ENCODE assay signal across 19 cellular contexts in the genomic region with DNA sequence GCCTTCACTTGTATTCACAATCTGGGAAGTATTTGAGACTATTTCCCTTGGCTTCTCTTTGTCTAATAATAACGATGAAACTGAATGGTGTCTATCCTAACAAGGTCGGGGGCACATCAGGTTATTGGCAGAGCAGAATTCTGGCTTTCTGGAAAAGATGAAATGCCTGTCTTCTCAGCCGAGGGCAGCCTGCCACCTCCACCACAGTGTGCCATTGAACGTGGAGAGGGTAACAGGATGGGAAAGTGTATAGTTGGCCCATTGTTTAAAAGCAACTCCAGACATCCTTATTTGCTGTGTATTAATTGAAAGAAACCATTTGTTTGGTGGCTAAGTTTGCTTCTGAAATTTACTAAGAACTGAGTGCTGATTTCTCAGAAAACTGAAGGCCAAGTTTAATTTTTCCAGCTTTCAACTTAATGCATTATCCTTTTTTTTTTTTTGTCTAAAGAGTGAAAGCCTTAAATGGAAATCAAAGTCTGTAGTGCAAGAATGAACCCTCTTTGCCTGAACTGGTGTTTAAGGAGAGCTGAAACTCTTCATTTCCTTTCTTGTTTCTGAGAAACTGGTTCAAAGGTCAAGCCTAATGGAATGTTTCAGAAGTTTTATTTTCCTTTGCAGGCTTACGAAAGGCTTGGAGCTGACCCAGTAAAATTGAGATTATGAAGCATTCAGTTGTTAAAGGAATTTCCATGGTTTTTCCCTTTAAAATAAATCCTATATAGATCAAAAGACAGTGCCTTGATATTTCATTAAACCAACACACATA.
A peak's percentile ranks its signal among the peaks of the same experiment; 100 is the strongest.
DNase-seq lines count a peak whose midpoint lies in the region; ATAC-seq, FAIRE-seq and TF ChIP-seq lines count a peak whose summit lies in the region.
"Had no signal": no experiment of that assay in that cellular context is flagged by ENCODE, and none has a peak within 500 bp of the region (broad histone marks: within the 10 kb centered on the region; RNA-seq: fewer than 3 reads in every experiment).

No MANE protein-coding gene starts in this region.

- H3K9me3 Mint-ChIP-seq in CD14-positive monocyte, result peaks cover 0 to 2% (median 0%) of the 10 kb centered on the region in 7 donors
- no peaks in the 10 kb centered on the region for H3K9me3 Mint-ChIP-seq in activated naive CD8-positive, alpha-beta T cell treated with anti-CD3 and anti-CD28 coated beads, Interleukin-2, amount 50 U/mL, for 24 hours
- H3K9me3 Mint-ChIP-seq: CD4-positive, alpha-beta T cell; H9 had no signal

- intact Hi-C loops in CD14-positive monocyte (cut with micrococcal nuclease), result no loop called here
- intact Hi-C loops in kidney (cut with DNase I), result no loop called here

- peak overlapping the region in 4 of 7 donors; percentile 12 to 57 (median 45) for H3K27ac Mint-ChIP-seq in CD14-positive monocyte
- no peak overlapping the region for H3K27ac Mint-ChIP-seq in activated naive CD8-positive, alpha-beta T cell treated with anti-CD3 and anti-CD28 coated beads, Interleukin-2, amount 50 U/mL, for 24 hours
- H3K27ac Mint-ChIP-seq: CD4-positive, alpha-beta T cell; H9 had no signal

- peaks cover 32% of the 10 kb centered on the region for H3K4me1 Mint-ChIP-seq in CD14-positive monocyte
- H3K4me1 Mint-ChIP-seq in activated naive CD8-positive, alpha-beta T cell treated with anti-CD3 and anti-CD28 coated beads, Interleukin-2, amount 50 U/mL, for 24 hours, result no peaks in the 10 kb centered on the region

- peak overlapping the region in 1 of 2 donors; percentile 3 for H3K4me3 ChIP-seq in kidney (ENCODE audit: low read length in 2 of 2)
- H3K4me3 ChIP-seq: heart right ventricle had no signal

- FAIRE-seq in kidney (lab: Jason Lieb, UNC), result peak; percentile 89

- H3K27ac ChIP-seq in caudate nucleus (ENCODE audit: low read depth, low read length), result peak overlapping the region; percentile 22
- peak overlapping the region; percentile 78 to 83 for H3K27ac ChIP-seq in kidney (ENCODE audit: low read depth in 2 of 2, low read length in 2 of 2)
- H3K27ac ChIP-seq: brain microvascular endothelial cell, KMS-11 had no signal

- H3K4me1 ChIP-seq in kidney (ENCODE audit: control insufficient read depth in 1 of 2, insufficient read depth in 1 of 2, low read depth in 1 of 2, low read length in 2 of 2), result peaks cover 3 to 9% of the 10 kb centered on the region in 2 donors

- TF ChIP-seq CTCF in CD14-positive monocyte (IDR thresholded peaks at IDR 0.05), result no peak
- TF ChIP-seq CTCF in kidney (IDR thresholded peaks at IDR 0.05; ENCODE audit: borderline replicate concordance, extremely low read depth, insufficient read depth), result no peak

- no peaks in the 10 kb centered on the region for H3K36me3 Mint-ChIP-seq in CD14-positive monocyte
- H3K36me3 Mint-ChIP-seq in activated naive CD8-positive, alpha-beta T cell treated with anti-CD3 and anti-CD28 coated beads, Interleukin-2, amount 50 U/mL, for 24 hours (ENCODE audit: low read depth), result no peaks in the 10 kb centered on the region

- DNase-seq in CD14-positive monocyte (ENCODE audit: low spot score) (no peak), caudate nucleus (lab: John Stamatoyannopoulos, UW) (peak in 25 of 61 donors; percentile 7 to 64 (median 26)), kidney (no peak), putamen (ENCODE audit: low spot score) (peak; percentile 63), NCI-H2196 treated with DMSO at 0.1 percent for 48 hours (lab: John Stamatoyannopoulos, UW; ENCODE audit: unreplicated experiment) (no peak), COLO829 (ENCODE audit: low spot score) (no peak), NCI-H748 (lab: John Stamatoyannopoulos, UW; ENCODE audit: unreplicated experiment) (no peak)
- DNase-seq in activated naive CD8-positive, alpha-beta T cell treated with anti-CD3 and anti-CD28 coated beads, Interleukin-2, amount 50 U/mL, for 24 hours, result no peak
- DNase-seq: activated CD4-positive, alpha-beta T cell treated with anti-CD3 and anti-CD28 coated beads, Interleukin-2, amount 50 U/mL, for 1 hour; activated naive CD4-positive, alpha-beta T cell treated with Interleukin-2 at 50 U/mL for 16 hours; brain microvascular endothelial cell; CD4-positive, alpha-beta T cell; effector CD4-positive, alpha-beta T cell; H9; heart right ventricle; NCI-H2171; stimulated activated CD4-positive, alpha-beta T cell treated with anti-CD3 and anti-CD28 coated beads, Interleukin-15, amount 100 ng/mL, for 24 hours; stimulated activated naive CD4-positive, alpha-beta T cell treated with Interleukin-2 at 50 U/mL for 16 hours had no signal

- no peak for ATAC-seq in activated naive CD8-positive, alpha-beta T cell treated with anti-CD3 and anti-CD28 coated beads, Interleukin-2, amount 50 U/mL, for 24 hours

- peaks cover 0 to 3% (median 0%) of the 10 kb centered on the region in 3 donors for H3K27me3 Mint-ChIP-seq in CD14-positive monocyte (ENCODE audit: low read depth in 3 of 3)
- H3K27me3 Mint-ChIP-seq in activated naive CD8-positive, alpha-beta T cell treated with anti-CD3 and anti-CD28 coated beads, Interleukin-2, amount 50 U/mL, for 24 hours, result no peaks in the 10 kb centered on the region
- H3K27me3 Mint-ChIP-seq: CD4-positive, alpha-beta T cell had no signal

- no peak overlapping the region for H3K4me3 Mint-ChIP-seq in CD14-positive monocyte
- no peak overlapping the region for H3K4me3 Mint-ChIP-seq in activated naive CD8-positive, alpha-beta T cell treated with anti-CD3 and anti-CD28 coated beads, Interleukin-2, amount 50 U/mL, for 24 hours
- H3K4me3 Mint-ChIP-seq: CD4-positive, alpha-beta T cell; H9 had no signal

- no peaks in the 10 kb centered on the region for H3K36me3 ChIP-seq in kidney (ENCODE audit: control insufficient read depth in 1 of 2, insufficient read depth in 2 of 2, low read length in 2 of 2)
- H3K36me3 ChIP-seq: brain microvascular endothelial cell, heart right ventricle had no signal

- H3K9ac ChIP-seq in kidney (ENCODE audit: low read length in 2 of 2), result no peak overlapping the region
- H3K9ac ChIP-seq: KMS-11 had no signal

- H3K9me3 ChIP-seq in kidney (ENCODE audit: control insufficient read depth in 1 of 2, low read length in 2 of 2), result no peaks in the 10 kb centered on the region
- H3K9me3 ChIP-seq: heart right ventricle had no signal
